Comparison of ENCODE assay signal across 10 cellular contexts in genomic region chr10:77909755-77910375, GRCh38. TPM values are rescaled to one million over a fixed set of nuclear protein-coding genes. Genes with fewer than 3 reads are reported as not detected.
DNase-seq lines count a peak whose midpoint lies in the region; FAIRE-seq and TF ChIP-seq lines count a peak whose summit lies in the region.
"Had no signal": no experiment of that assay in that cellular context is flagged by ENCODE, and none has a peak within 500 bp of the region (broad histone marks: within the 10 kb centered on the region; RNA-seq: fewer than 3 reads in every experiment).

No MANE protein-coding gene starts in this region.

- no peaks in the 10 kb centered on the region for H3K9me3 Mint-ChIP-seq in CD14-positive monocyte

- H2BK12ac ChIP-seq in H1 (ENCODE audit: low read depth, low read length): no peak overlapping the region

- H3K9ac ChIP-seq in H1 (replicated peaks in 1 of 4; ENCODE audit: extremely low read depth in 1 of 4, low read depth in 3 of 4, low read length in 3 of 4): no peak overlapping the region

- peak overlapping the region in 1 of 7 donors; percentile 15 for H3K27ac Mint-ChIP-seq in CD14-positive monocyte

- peaks cover 0 to 5% (median 4%) of the 10 kb centered on the region in 3 donors for H3K27me3 Mint-ChIP-seq in CD14-positive monocyte (ENCODE audit: low read depth in 3 of 3)

- no peak overlapping the region for H3K4me3 ChIP-seq in AG10803 (ENCODE audit: low read length)
- no peak overlapping the region for H3K4me3 ChIP-seq in H1 (ENCODE audit: extremely low read depth in 1 of 4, insufficient read depth in 2 of 4, low read depth in 3 of 4, low read length in 4 of 4)
- no peak overlapping the region for H3K4me3 ChIP-seq in muscle layer of duodenum (ENCODE audit: low read depth in 1 of 2, low read length in 2 of 2)

- no peak overlapping the region for H3K14ac ChIP-seq in H1 (ENCODE audit: insufficient read length)

- no peak overlapping the region for H3K4ac ChIP-seq in H1 (replicated peaks; ENCODE audit: insufficient read length, low read depth, low read length)

- peaks cover 11% of the 10 kb centered on the region for H3K4me1 Mint-ChIP-seq in CD14-positive monocyte

- POLR2A ChIA-PET in H1 (lab: Charles Lee; ENCODE audit: partially characterized antibody): interaction anchor here (0.7 to 2.7 kb wide), 5 partner anchors 10 to 246 kb away, joined by 3 to 8 read pairs (median 5); partner anchors contain the start of gene DLG5

- H2AFZ ChIP-seq in H1 (ENCODE audit: low read length): no peak overlapping the region

- no peak overlapping the region for H2AK5ac ChIP-seq in H1 (ENCODE audit: low read depth, low read length)

- H3K56ac ChIP-seq in H1 (replicated peaks; ENCODE audit: insufficient read length, low read depth, low read length): no peak overlapping the region

- no peak overlapping the region for H2BK20ac ChIP-seq in H1 (ENCODE audit: low read length)

- H3K27me3 ChIP-seq in H1 (replicated peaks in 1 of 4; ENCODE audit: control insufficient read depth in 3 of 4, extremely low read depth in 1 of 4, insufficient read depth in 3 of 4, low read length in 3 of 4) (no peaks in the 10 kb centered on the region), muscle layer of duodenum (ENCODE audit: low read depth, low read length) (no peaks in the 10 kb centered on the region)

- DNase-seq in AG10803 (ENCODE audit: low read depth) (peak; percentile 34), NCI-H460 (ENCODE audit: extremely low read depth, low read depth) (peak; percentile 48), H1 (ENCODE audit: low read depth in 1 of 2, low spot score in 2 of 2) (no peak), CD14-positive monocyte (ENCODE audit: low spot score) (no peak), NCI-H446 (lab: John Stamatoyannopoulos, UW) (no peak), NCI-H2171 (lab: John Stamatoyannopoulos, UW) (no peak), T-helper 9 cell (no peak)
- DNase-seq: effector CD8-positive, alpha-beta T cell had no signal

- H3K4me1 ChIP-seq in H1 (replicated peaks in 1 of 4; ENCODE audit: control insufficient read depth in 3 of 4, insufficient read depth in 4 of 4, low read length in 3 of 4) (peaks cover 0 to 6% (median 4%) of the 10 kb centered on the region in 4 experiments; a peak in 5 of 7 replicates), muscle layer of duodenum (ENCODE audit: control insufficient read depth in 1 of 2, insufficient read depth in 2 of 2, low read length in 2 of 2) (peaks cover 0 to 19% of the 10 kb centered on the region in 2 donors)

- H3K36me3 ChIP-seq in H1 (ENCODE audit: control insufficient read depth in 2 of 4, insufficient read depth in 4 of 4, low read length in 3 of 4) (no peaks in the 10 kb centered on the region), muscle layer of duodenum (ENCODE audit: control insufficient read depth in 1 of 2, insufficient read depth in 2 of 2, low read length in 2 of 2) (no peaks in the 10 kb centered on the region)

- H3K4me2 ChIP-seq in H1 (ENCODE audit: insufficient read depth in 1 of 2, low read depth in 2 of 2, low read length in 2 of 2): no peak overlapping the region

- no peak for FAIRE-seq in H1 (lab: Jason Lieb, UNC)
- FAIRE-seq: urothelium cell line had no signal

- intact Hi-C loops in CD14-positive monocyte (cut with micrococcal nuclease): no loop called here

- H4K8ac ChIP-seq in H1 (ENCODE audit: extremely low read depth, insufficient read depth, low read length): no peak overlapping the region

- H4K91ac ChIP-seq in H1 (replicated peaks; ENCODE audit: insufficient read length, low read length): no peak overlapping the region

- no peak overlapping the region for H3K27ac ChIP-seq in H1 (ENCODE audit: low read depth, low read length)
- H3K27ac ChIP-seq in muscle layer of duodenum (ENCODE audit: low read length): peak overlapping the region; percentile 78

- no peaks in the 10 kb centered on the region for H3K36me3 Mint-ChIP-seq in CD14-positive monocyte

- TF ChIP-seq CTCF in AG10803 (conservative IDR thresholded peaks at IDR 0.05; ENCODE audit: low read length) (no peak), H1 (IDR thresholded peaks at IDR 0.05; ENCODE audit: control extremely low read depth in 1 of 3, insufficient read depth in 1 of 3, low read depth in 1 of 3, low read length in 3 of 3) (no peak), CD14-positive monocyte (IDR thresholded peaks at IDR 0.05) (no peak)

- CTCF ChIA-PET in H1 (lab: Charles Lee; ENCODE audit: partially characterized antibody): interaction anchor here (0.6 to 5.1 kb wide), 8 partner anchors 10 to 302 kb away, joined by 3 to 38 read pairs (median 6); no protein-coding TSS in a partner anchor

- peaks cover 0 to 6% of the 10 kb centered on the region in 2 experiments for H4K20me1 ChIP-seq in H1 (replicated peaks in 1 of 2; ENCODE audit: control insufficient read depth in 1 of 2, insufficient read depth in 2 of 2, low read length in 2 of 2)

- no peaks in the 10 kb centered on the region for H3K23me2 ChIP-seq in H1 (ENCODE audit: low read depth, low read length)

- H2BK15ac ChIP-seq in H1 (ENCODE audit: low read length): no peak overlapping the region

- no peaks in the 10 kb centered on the region for H3K9me3 ChIP-seq in H1 (ENCODE audit: insufficient read depth in 2 of 2, low read depth in 1 of 2, low read length in 1 of 2)
- H3K9me3 ChIP-seq in muscle layer of duodenum (ENCODE audit: control insufficient read depth in 1 of 2, low read length in 2 of 2): no peaks in the 10 kb centered on the region

- peaks cover 10 to 98% of the 10 kb centered on the region in 2 experiments for H3K79me2 ChIP-seq in H1 (ENCODE audit: control insufficient read depth in 1 of 2, insufficient read depth in 2 of 2, low read length in 2 of 2)

- H3K79me1 ChIP-seq in H1 (ENCODE audit: low read depth, low read length): peaks cover 22% of the 10 kb centered on the region

- TF ChIP-seq RAD21 in H1 (IDR thresholded peaks at IDR 0.05 in 1 of 2, conservative IDR thresholded peaks at IDR 0.05 in 1 of 2; ENCODE audit: low read depth in 2 of 2, low read length in 2 of 2): no peak

- no peak for TF ChIP-seq POLR2A in H1 (IDR thresholded peaks at IDR 0.05; ENCODE audit: control extremely low read depth in 1 of 2, low read depth in 2 of 2, low read length in 2 of 2)

- H4K5ac ChIP-seq in H1 (ENCODE audit: insufficient read length, low read depth, low read length): no peak overlapping the region

- TF ChIP-seq EP300 in H1 (IDR thresholded peaks at IDR 0.05; ENCODE audit: borderline replicate concordance in 1 of 2, low read depth in 2 of 2, low read length in 2 of 2): no peak

- no peak overlapping the region for H3K23ac ChIP-seq in H1 (ENCODE audit: insufficient read length)

- H2BK5ac ChIP-seq in H1 (ENCODE audit: low read depth, low read length): no peak overlapping the region

- no peak overlapping the region for H2BK120ac ChIP-seq in H1 (replicated peaks; ENCODE audit: low read depth, low read length)

- peak overlapping the region in 1 of 2 donors; percentile 66 for H3K4me3 Mint-ChIP-seq in CD14-positive monocyte

- 87% methylated on average over 10 of the region's 10 CpGs; no CpG with 5 or more reads in 1 of the 2 experiments for WGBS in H1 (ENCODE audit: extremely low coverage in 1 of 2, insufficient coverage in 1 of 2, insufficient read length in 1 of 2, insufficient replicate concordance in 2 of 2, low coverage in 1 of 2, low lambda C conversion rate in 2 of 2, missing lambda C conversion rate in 1 of 2), 2 experiments

- no peak overlapping the region for H3K18ac ChIP-seq in H1 (ENCODE audit: extremely low read depth, low read length)

TF ChIP-seq in H1, 55 proteins besides CTCF, POLR2A, EP300 and RAD21:
- TF ChIP-seq SP4 (IDR thresholded peaks at IDR 0.05; ENCODE audit: low read length) (no peak), SRF (IDR thresholded peaks at IDR 0.05; ENCODE audit: low read depth, low read length) (no peak), SP1 (IDR thresholded peaks at IDR 0.05; ENCODE audit: low read depth, low read length) (no peak), BACH1 (IDR thresholded peaks at IDR 0.05; ENCODE audit: low read length) (peak; percentile 86), MAFK (IDR thresholded peaks at IDR 0.05; ENCODE audit: low read depth, low read length) (peak; percentile 29; the same call in 1 of the 2 replicates)
TF ChIP-seq in H1: peak in this region for 2.

RNA-seq across cellular contexts. Expression of gene DLG5, which starts 16.7 kb away (rescaled TPM):
- 14.6 and 15.7 TPM in 2 replicates for total RNA-seq in NCI-H460 (2014; rRNA removed; shearing (Covaris generic))
- polyA plus RNA-seq in NCI-H460 (2014; cell fraction: nucleus; rRNA removed): 16.5 and 22.5 TPM in 2 replicates
- total RNA-seq in H1 (2021; fragmentation: NEBNext Ultra II Directional; extraction: Animal tissue kit (Norgen Biotek cat#: 25700)): 71.4 and 71.8 TPM in 2 replicates
- polyA plus RNA-seq in H1 (2011; rRNA removed) (15.6 and 31.4 TPM in 2 replicates), CD14-positive monocyte (under 1 TPM in 1 of 2 donors, not detected in 1; 0.14 TPM)
- polyA plus RNA-seq in H1 (2011; cell fraction: cytosol; rRNA removed): 29.7 TPM
- 105 TPM for polyA plus RNA-seq in H1 (2011; cell fraction: nucleus; rRNA removed)
- 37.5 to 47.2 TPM (median 44.9 TPM) in 4 replicates for polyA plus RNA-seq in H1 (2012, experiment 1 of 2)
- polyA plus RNA-seq in H1 (2012, experiment 2 of 2): 14.3 TPM
- polyA plus RNA-seq in H1 (2013, experiment 1 of 2): 33.3 TPM
- 32.1 TPM for polyA plus RNA-seq in H1 (2013, experiment 2 of 2)
- 36.3 and 52.4 TPM in 2 replicates for polyA minus RNA-seq in H1 (2011; rRNA and poly(A)+ RNA removed)
- 34.0 TPM for polyA minus RNA-seq in H1 (2011; cell fraction: cytosol; rRNA and poly(A)+ RNA removed)
- 45.7 TPM for polyA minus RNA-seq in H1 (2011; cell fraction: nucleus; rRNA and poly(A)+ RNA removed)

Comparison
In these comparisons a context has a peak if more than half of its experiments do, and no peak if none do; other contexts are left out.
1. DNase-seq: peak in AG10803 (single experiment) and NCI-H460 (single experiment); none in H1 (0 of 2), CD14-positive monocyte (single experiment), NCI-H446 (0 of 2), NCI-H2171 (single experiment) and T-helper 9 cell (single experiment).